In genomic region chr4:76611611-76612010, GRCh38 we compare ENCODE assay signal across 1 cellular context.
TF ChIP-seq lines count a peak whose summit lies in the region.

No MANE protein-coding gene starts in this region.

TF ChIP-seq in SK-N-SH, 30 proteins besides CTCF, POLR2A, EP300 and RAD21 (continued from another document):
- TF ChIP-seq PBX3 (IDR thresholded peaks at IDR 0.05) (no peak), SMC3 (IDR thresholded peaks at IDR 0.05; ENCODE audit: low read depth, low read length) (no peak), FOXJ3 (CRISPR knock-in tag; IDR thresholded peaks at IDR 0.05) (no peak)
